In the genomic region with DNA sequence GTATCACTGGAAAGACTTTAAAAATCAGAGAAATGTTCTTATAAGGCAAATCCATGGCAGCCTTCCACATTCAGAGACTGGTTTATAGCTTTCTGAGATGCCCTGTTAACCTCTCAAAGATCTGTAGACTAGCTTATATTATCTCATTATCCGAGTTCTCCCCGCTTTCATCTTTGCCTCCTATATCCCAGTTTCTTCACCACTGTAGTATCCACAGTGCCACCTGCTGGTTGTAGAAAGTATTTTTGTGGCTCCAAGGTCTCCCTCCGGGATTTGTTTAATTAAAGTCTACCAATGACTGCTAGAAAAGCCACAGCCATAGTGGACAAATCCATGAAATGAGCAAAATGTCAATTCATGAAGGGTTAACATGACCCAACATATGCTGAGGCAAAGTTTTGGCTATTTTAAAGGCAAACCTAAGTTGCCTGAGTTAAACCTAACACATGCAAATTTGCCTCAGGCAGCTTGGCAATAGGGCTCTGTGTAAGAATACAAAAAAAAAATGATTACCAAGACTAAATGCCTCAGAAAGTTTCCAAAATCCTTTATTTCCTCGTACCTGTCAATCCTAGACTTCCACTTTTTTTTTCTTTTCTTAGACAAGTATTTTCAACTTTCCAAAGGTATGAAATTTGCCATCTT, we compare ENCODE assay signal across 9 cellular contexts.
A peak's percentile ranks its signal among the peaks of the same experiment; 100 is the strongest.
DNase-seq lines count a peak whose midpoint lies in the region; ATAC-seq and TF ChIP-seq lines count a peak whose summit lies in the region.
"Had no signal": no experiment of that assay in that cellular context is flagged by ENCODE, and none has a peak within 500 bp of the region (broad histone marks: within the 10 kb centered on the region; RNA-seq: fewer than 3 reads in every experiment).

No MANE protein-coding gene starts in this region.

- DNase-seq in Ammon's horn (ENCODE audit: low spot score), result peak; percentile 80
- peak; percentile 64 for DNase-seq in NCI-H2029 (lab: John Stamatoyannopoulos, UW)
- DNase-seq in endodermal cell, result peak; percentile 89
- peak; percentile 87 for DNase-seq in mesendoderm
- peak; percentile 12 to 63 for DNase-seq in stimulated activated effector memory CD8-positive, alpha-beta T cell treated with anti-CD3 and anti-CD28 coated beads, Interleukin-12 subunit alpha, Interleukin-12 subunit beta, amount 100 ng/mL, for 72 hours (ENCODE audit: low spot score in 2 of 2)

- peak; percentile 86 for TF ChIP-seq CTCF in VCaP (conservative IDR thresholded peaks at IDR 0.05)
- TF ChIP-seq CTCF in endodermal cell (conservative IDR thresholded peaks at IDR 0.05), result peak; percentile 91

- no peak overlapping the region for H3K4ac ChIP-seq in mesendoderm (ENCODE audit: low read depth, low read length)

- H3K4me3 ChIP-seq in endodermal cell (ENCODE audit: low read length) (no peak overlapping the region), mesendoderm (ENCODE audit: low read length) (no peak overlapping the region)

- no peak overlapping the region for H4K8ac ChIP-seq in mesendoderm (ENCODE audit: low read depth, low read length)

- ATAC-seq in GM18909 (IDR thresholded peaks at IDR 0.05; ENCODE audit: poor library complexity, unreplicated experiment) (peak; percentile 45), GM18498 (IDR thresholded peaks at IDR 0.05; ENCODE audit: unreplicated experiment) (no peak)
- no peak for ATAC-seq in stimulated activated effector memory CD8-positive, alpha-beta T cell treated with anti-CD3 and anti-CD28 coated beads, Interleukin-12 subunit alpha, Interleukin-12 subunit beta, amount 100 ng/mL, for 72 hours

- no peaks in the 10 kb centered on the region for H3K79me2 ChIP-seq in mesendoderm (ENCODE audit: control insufficient read depth, insufficient read depth, low read length)

- H3K4me1 Mint-ChIP-seq in endodermal cell, result peaks cover 19% of the 10 kb centered on the region
- H3K4me1 Mint-ChIP-seq in stimulated activated effector memory CD8-positive, alpha-beta T cell treated with anti-CD3 and anti-CD28 coated beads, Interleukin-12 subunit alpha, Interleukin-12 subunit beta, amount 100 ng/mL, for 72 hours, result no peaks in the 10 kb centered on the region
- H3K4me1 Mint-ChIP-seq: IgD-negative memory B cell had no signal

- no peak overlapping the region for H2AK5ac ChIP-seq in mesendoderm (ENCODE audit: low read length)

- no peak overlapping the region for H3K27ac Mint-ChIP-seq in endodermal cell
- no peak overlapping the region for H3K27ac Mint-ChIP-seq in stimulated activated effector memory CD8-positive, alpha-beta T cell treated with anti-CD3 and anti-CD28 coated beads, Interleukin-12 subunit alpha, Interleukin-12 subunit beta, amount 100 ng/mL, for 72 hours
- H3K27ac Mint-ChIP-seq: IgD-negative memory B cell had no signal

- H3K27ac ChIP-seq in VCaP (no peak overlapping the region), endodermal cell (ENCODE audit: low read depth, low read length) (no peak overlapping the region), mesendoderm (ENCODE audit: low read depth, low read length) (no peak overlapping the region)

- no peaks in the 10 kb centered on the region for H3K27me3 ChIP-seq in endodermal cell (ENCODE audit: control insufficient read depth, insufficient read depth, low read length, poor library complexity, severe bottlenecking)
- H3K27me3 ChIP-seq in mesendoderm (ENCODE audit: insufficient read depth, low read length, poor library complexity), result no peaks in the 10 kb centered on the region

- no peak overlapping the region for H2BK5ac ChIP-seq in mesendoderm (ENCODE audit: low read length)

- H3K4me2 ChIP-seq in mesendoderm (ENCODE audit: low read length), result no peak overlapping the region

- H3K18ac ChIP-seq in mesendoderm (ENCODE audit: low read length), result no peak overlapping the region

- H3K36me3 ChIP-seq in endodermal cell (ENCODE audit: control insufficient read depth, insufficient read depth, low read length) (no peaks in the 10 kb centered on the region), mesendoderm (ENCODE audit: control insufficient read depth, insufficient read depth, low read length) (no peaks in the 10 kb centered on the region)

- H3K4me3 Mint-ChIP-seq in endodermal cell, result no peak overlapping the region
- H3K4me3 Mint-ChIP-seq in stimulated activated effector memory CD8-positive, alpha-beta T cell treated with anti-CD3 and anti-CD28 coated beads, Interleukin-12 subunit alpha, Interleukin-12 subunit beta, amount 100 ng/mL, for 72 hours, result no peak overlapping the region
- H3K4me3 Mint-ChIP-seq: IgD-negative memory B cell had no signal

- peak overlapping the region; percentile 51 for H3K56ac ChIP-seq in mesendoderm (ENCODE audit: low read length)

- H3K27me3 Mint-ChIP-seq in endodermal cell (ENCODE audit: insufficient read depth), result peaks cover 6% of the 10 kb centered on the region

- no peaks in the 10 kb centered on the region for H3K79me1 ChIP-seq in mesendoderm (ENCODE audit: low read length)

- H3K9me3 Mint-ChIP-seq in endodermal cell, result no peaks in the 10 kb centered on the region
- H3K9me3 Mint-ChIP-seq in stimulated activated effector memory CD8-positive, alpha-beta T cell treated with anti-CD3 and anti-CD28 coated beads, Interleukin-12 subunit alpha, Interleukin-12 subunit beta, amount 100 ng/mL, for 72 hours, result no peaks in the 10 kb centered on the region
- H3K9me3 Mint-ChIP-seq: IgD-negative memory B cell had no signal

- no peak overlapping the region for H4K5ac ChIP-seq in mesendoderm (ENCODE audit: low read length)

- H3K9ac ChIP-seq in endodermal cell (ENCODE audit: extremely low read depth, low read length, poor library complexity, severe bottlenecking) (no peak overlapping the region), mesendoderm (ENCODE audit: low read length) (no peak overlapping the region)

- H3K4me1 ChIP-seq in endodermal cell (ENCODE audit: control insufficient read depth, insufficient read depth, low read length), result peaks cover 15% of the 10 kb centered on the region
- H3K4me1 ChIP-seq in mesendoderm (ENCODE audit: control insufficient read depth, low read depth, low read length), result peaks cover 4% of the 10 kb centered on the region

- no peaks in the 10 kb centered on the region for H3K36me3 Mint-ChIP-seq in endodermal cell (ENCODE audit: low read depth)
- H3K36me3 Mint-ChIP-seq in stimulated activated effector memory CD8-positive, alpha-beta T cell treated with anti-CD3 and anti-CD28 coated beads, Interleukin-12 subunit alpha, Interleukin-12 subunit beta, amount 100 ng/mL, for 72 hours, result no peaks in the 10 kb centered on the region
- H3K36me3 Mint-ChIP-seq: IgD-negative memory B cell had no signal

- H3K9me3 ChIP-seq in endodermal cell (ENCODE audit: control insufficient read depth, low read length), result no peaks in the 10 kb centered on the region

- 20 to 32% methylated on average over 2 to 4 of the region's 4 CpGs for WGBS in endodermal cell (ENCODE audit: insufficient coverage in 1 of 2, insufficient read length in 1 of 2), 2 experiments
- no CpG with 5 or more reads among the region's 4 CpGs for WGBS in mesendoderm (ENCODE audit: extremely low coverage, insufficient coverage, low lambda C conversion rate)

- H2BK15ac ChIP-seq in mesendoderm (replicated peaks; ENCODE audit: low read depth), result no peak overlapping the region

- no peak overlapping the region for H2BK120ac ChIP-seq in mesendoderm (ENCODE audit: low read depth, low read length)

- H3K23ac ChIP-seq in mesendoderm (ENCODE audit: low read length), result no peak overlapping the region

Comparison
In these comparisons a context has a peak if more than half of its experiments do, and no peak if none do; other contexts are left out.
1. DNase-seq: peak in every context shown above with its lines; median percentile 89 in endodermal cell; 87 in mesendoderm; 80 in Ammon's horn; 64 in NCI-H2029; 38 in stimulated activated effector memory CD8-positive, alpha-beta T cell treated with anti-CD3 and anti-CD28 coated beads, Interleukin-12 subunit alpha, Interleukin-12 subunit beta, amount 100 ng/mL, for 72 hours.